31 cellular contexts compared by ENCODE assay signal in the genomic region with DNA sequence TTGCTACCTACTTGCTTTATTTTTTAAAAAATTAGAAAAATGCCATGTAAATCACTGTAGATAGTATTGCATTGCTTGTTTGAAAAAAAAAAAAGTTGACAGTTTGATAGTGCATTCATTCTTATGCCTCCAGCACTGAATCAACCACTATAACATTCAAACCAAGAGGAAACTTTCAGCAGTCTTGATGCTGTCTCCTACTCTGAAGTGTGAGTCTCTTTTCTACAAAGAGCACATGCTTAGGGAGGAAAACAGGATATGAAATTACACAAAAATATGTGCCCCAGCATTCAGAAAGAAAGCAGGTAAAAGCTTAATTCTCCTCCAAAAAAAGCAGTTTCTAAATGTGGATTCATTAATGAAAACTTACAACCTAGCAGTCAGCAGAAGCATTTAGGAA.
A peak's percentile ranks its signal among the peaks of the same experiment; 100 is the strongest.
DNase-seq lines count a peak whose midpoint lies in the region; ATAC-seq and TF ChIP-seq lines count a peak whose summit lies in the region.
"Had no signal": no experiment of that assay in that cellular context is flagged by ENCODE, and none has a peak within 500 bp of the region (broad histone marks: within the 10 kb centered on the region; RNA-seq: fewer than 3 reads in every experiment).

No MANE protein-coding gene starts in this region.

- H3K27me3 ChIP-seq in osteoblast (ENCODE audit: insufficient read depth, low read length), result no peaks in the 10 kb centered on the region
- H3K27me3 ChIP-seq: BLaER1, colonic mucosa, left lung, neural progenitor cell, upper lobe of left lung had no signal

- H3K36me3 ChIP-seq in osteoblast (ENCODE audit: insufficient read depth, low read length), result no peaks in the 10 kb centered on the region
- H3K36me3 ChIP-seq: BLaER1, colonic mucosa, left lung, neural progenitor cell, upper lobe of left lung had no signal

- no peaks in the 10 kb centered on the region for H3K9me3 ChIP-seq in osteoblast (ENCODE audit: low read depth, low read length)
- H3K9me3 ChIP-seq: BLaER1, colonic mucosa, left lung, upper lobe of left lung had no signal

- peak overlapping the region; percentile 35 for H3K4me2 ChIP-seq in osteoblast (ENCODE audit: insufficient read depth, low read length)
- H3K4me2 ChIP-seq: BLaER1, neural progenitor cell had no signal

- no peak overlapping the region for H3K4me3 ChIP-seq in osteoblast (ENCODE audit: insufficient read depth, low read length)
- H3K4me3 ChIP-seq: BLaER1, colonic mucosa, left lung, neural progenitor cell, skin epidermis, upper lobe of left lung had no signal

- H3K27ac ChIP-seq in caudate nucleus (ENCODE audit: low read depth, low read length), result peak overlapping the region; percentile 79
- peak overlapping the region; percentile 11 for H3K27ac ChIP-seq in osteoblast (ENCODE audit: low read depth, low read length)
- H3K27ac ChIP-seq: BLaER1, colonic mucosa, left lung, neural progenitor cell, parathyroid adenoma, RWPE1, upper lobe of left lung had no signal

- ATAC-seq in activated naive CD4-positive, alpha-beta T cell treated with anti-CD3 and anti-CD28 coated beads, Interleukin-2, amount 50 U/mL, for 72 hours, result peak; percentile 48 to 90
- ATAC-seq: HCT116; left lung; stimulated activated memory B cell treated with anti-CD40 and anti-IgM and Interleukin-4, amounts not matched to agents 10 μg/mL and 1 μg/mL and 100 μg/mL, for 72 hours; WTC11 had no signal

- H3K9me3 Mint-ChIP-seq in activated naive CD4-positive, alpha-beta T cell treated with anti-CD3 and anti-CD28 coated beads, Interleukin-2, amount 50 U/mL, for 72 hours, result no peaks in the 10 kb centered on the region
- H3K9me3 Mint-ChIP-seq: activated T-helper 2 cell treated with anti-CD3 and anti-CD28 coated beads, Interferon-gamma antibody, Interleukin-2, Interleukin-4, amounts not matched to agents 10 μg/mL and 5 μg/mL and 100 μg/mL, durations not matched to agents 14 hours and 24 hours and 36 hours; neural progenitor cell; WTC11 had no signal

- peak overlapping the region; percentile 24 for H2AFZ ChIP-seq in osteoblast (ENCODE audit: low read length)
- H2AFZ ChIP-seq: neural progenitor cell, parathyroid adenoma had no signal

- TF ChIP-seq CTCF in osteoblast (IDR thresholded peaks at IDR 0.05; ENCODE audit: extremely low read depth, low read depth, low read length), result no peak

- H3K4me1 ChIP-seq in osteoblast (ENCODE audit: insufficient read depth, low read length), result peaks cover 26% of the 10 kb centered on the region
- H3K4me1 ChIP-seq: BLaER1, colonic mucosa, neural progenitor cell, parathyroid adenoma had no signal

- peak overlapping the region in 1 of 2 donors; percentile 82 for H3K27ac Mint-ChIP-seq in activated naive CD4-positive, alpha-beta T cell treated with anti-CD3 and anti-CD28 coated beads, Interleukin-2, amount 50 U/mL, for 72 hours
- H3K27ac Mint-ChIP-seq: activated T-helper 2 cell treated with anti-CD3 and anti-CD28 coated beads, Interferon-gamma antibody, Interleukin-2, Interleukin-4, amounts not matched to agents 10 μg/mL and 5 μg/mL and 100 μg/mL, durations not matched to agents 14 hours and 24 hours and 36 hours; neural progenitor cell; stimulated activated memory B cell treated with anti-CD40 and anti-IgM and Interleukin-4, amounts not matched to agents 10 μg/mL and 1 μg/mL and 100 μg/mL, for 72 hours; WTC11 had no signal

- no peaks in the 10 kb centered on the region for H3K36me3 Mint-ChIP-seq in activated naive CD4-positive, alpha-beta T cell treated with anti-CD3 and anti-CD28 coated beads, Interleukin-2, amount 50 U/mL, for 72 hours
- H3K36me3 Mint-ChIP-seq: WTC11 had no signal

- H4K20me1 ChIP-seq in osteoblast (ENCODE audit: insufficient read depth, low read length), result no peaks in the 10 kb centered on the region

- no peaks in the 10 kb centered on the region for H3K79me2 ChIP-seq in osteoblast (ENCODE audit: insufficient read depth, low read length)

- no peak for DNase-seq in activated naive CD4-positive, alpha-beta T cell treated with anti-CD3 and anti-CD28 coated beads, Interleukin-2, amount 50 U/mL, for 72 hours (ENCODE audit: low spot score in 2 of 2)
- DNase-seq in activated naive CD4-positive, alpha-beta T cell (lab: John Stamatoyannopoulos, UW), result no peak
- DNase-seq in M059J (ENCODE audit: low read depth) (peak; percentile 12), caudate nucleus (lab: John Stamatoyannopoulos, UW) (no peak), osteoblast (ENCODE audit: insufficient read length, low spot score, missing footprints) (no peak), NCI-H1436 (lab: John Stamatoyannopoulos, UW) (no peak), NCI-H1105 treated with DMSO at 0.1 percent for 48 hours (lab: John Stamatoyannopoulos, UW) (no peak), inferior parietal cortex (ENCODE audit: extremely low spot score) (no peak)
- DNase-seq: colonic mucosa; effector memory CD4-positive, alpha-beta T cell; erythroblast; glutamatergic neuron; Karpas-422; left lung; mesendoderm; NCI-H1436 treated with DMSO at 0.1 percent for 48 hours; NCI-H2107; NCI-H446 treated with DMSO at 0.1 percent for 48 hours; OCI-M1; retina; T-helper 1 cell; upper lobe of left lung had no signal
